In genomic region chr13:61612192-61612591, GRCh38 we compare ENCODE assay signal across 24 cellular contexts.
"Had no signal": no experiment of that assay in that cellular context is flagged by ENCODE, and none has a peak within 500 bp of the region (broad histone marks: within the 10 kb centered on the region; RNA-seq: fewer than 3 reads in every experiment).

No MANE protein-coding gene starts in this region.

- H3K9ac ChIP-seq: neural progenitor cell, parathyroid adenoma had no signal

- DNase-seq: naive thymus-derived CD4-positive, alpha-beta T cell; natural killer cell; occipital lobe; ovary; posterior cingulate gyrus; psoas muscle; right cardiac atrium; right lobe of liver; sigmoid colon; stimulated activated CD4-positive, alpha-beta T cell treated with anti-CD3 and anti-CD28 coated beads, Interleukin-15, amount 100 ng/mL, for 24 hours; stimulated activated CD4-positive, alpha-beta T cell treated with anti-CD3 and anti-CD28 coated beads, Interleukin-2, amount 100 ng/mL, for 24 hours; stimulated activated CD4-positive, alpha-beta T cell treated with anti-CD3 and anti-CD28 coated beads, Interleukin-2, amount 100 ng/mL, for 48 hours; stimulated activated CD4-positive, alpha-beta T cell treated with anti-CD3 and anti-CD28 coated beads, Interleukin-4, amount 100 ng/mL, for 24 hours; stimulated activated naive B cell treated with anti-CD40 and anti-IgM and Interleukin-4, amounts not matched to agents 10 μg/mL and 1 μg/mL and 100 μg/mL, for 72 hours; stimulated activated naive CD4-positive, alpha-beta T cell treated with Interleukin-2 at 50 U/mL for 16 hours; substantia nigra; testis; tibial artery; transverse colon; upper lobe of right lung; uterus had no signal

- H3K27me3 ChIP-seq: neural progenitor cell, ovary, right lobe of liver, sigmoid colon, suprapubic skin, testis, tibial artery, transverse colon, upper lobe of right lung, uterus had no signal

- H3K27ac ChIP-seq: neural progenitor cell, ovary, parathyroid adenoma, psoas muscle, right lobe of liver, sigmoid colon, suprapubic skin, testis, tibial artery, transverse colon, upper lobe of right lung, uterus had no signal

- H3K79me2 ChIP-seq: parathyroid adenoma had no signal

- H3K9me3 ChIP-seq: ovary, psoas muscle, right lobe of liver, sigmoid colon, suprapubic skin, testis, tibial artery, transverse colon, upper lobe of right lung, uterus had no signal

- H2AFZ ChIP-seq: neural progenitor cell, parathyroid adenoma had no signal

- H3K4me1 ChIP-seq: neural progenitor cell, parathyroid adenoma, psoas muscle, right lobe of liver, sigmoid colon, suprapubic skin, testis, tibial artery, transverse colon, upper lobe of right lung, uterus had no signal

- H3K4me3 ChIP-seq: neural progenitor cell, ovary, psoas muscle, right lobe of liver, sigmoid colon, suprapubic skin, testis, tibial artery, transverse colon, upper lobe of right lung, uterus had no signal

- H3K36me3 ChIP-seq: neural progenitor cell, ovary, right lobe of liver, sigmoid colon, suprapubic skin, tibial artery, transverse colon, upper lobe of right lung had no signal

- H3K4me2 ChIP-seq: neural progenitor cell had no signal
